Comparison of ENCODE assay signal across 16 cellular contexts in genomic region chr15:63232943-63233342, GRCh38. TPM values are rescaled to one million over a fixed set of nuclear protein-coding genes. Genes with fewer than 3 reads are reported as not detected.
A peak's percentile ranks its signal among the peaks of the same experiment; 100 is the strongest.
DNase-seq lines count a peak whose midpoint lies in the region; ATAC-seq and TF ChIP-seq lines count a peak whose summit lies in the region.
"Had no signal": no experiment of that assay in that cellular context is flagged by ENCODE, and none has a peak within 500 bp of the region (broad histone marks: within the 10 kb centered on the region; RNA-seq: fewer than 3 reads in every experiment).

No MANE protein-coding gene starts in this region.

- H3K36me3 Mint-ChIP-seq in activated CD4-positive, alpha-beta memory T cell treated with anti-CD3 and anti-CD28 coated beads, Interleukin-2, amount 10 ng/mL, durations not matched to agents 7 days and 5 days (ENCODE audit: low read depth): peaks cover 29% of the 10 kb centered on the region
- peaks cover 19% of the 10 kb centered on the region for H3K36me3 Mint-ChIP-seq in activated CD4-positive, alpha-beta memory T cell treated with anti-CD3 and anti-CD28 coated beads for 36 hours
- H3K36me3 Mint-ChIP-seq in WTC11: no peaks in the 10 kb centered on the region
- H3K36me3 Mint-ChIP-seq in stimulated activated naive B cell treated with anti-CD40 and anti-IgM and Interleukin-4, amounts not matched to agents 10 μg/mL and 1 μg/mL and 100 μg/mL, for 72 hours: peaks cover 16 to 27% of the 10 kb centered on the region in 2 donors

- no peaks in the 10 kb centered on the region for H3K27me3 Mint-ChIP-seq in activated CD4-positive, alpha-beta memory T cell treated with anti-CD3 and anti-CD28 coated beads, Interleukin-2, amount 10 ng/mL, durations not matched to agents 7 days and 5 days
- no peaks in the 10 kb centered on the region for H3K27me3 Mint-ChIP-seq in activated CD4-positive, alpha-beta memory T cell treated with anti-CD3 and anti-CD28 coated beads for 36 hours
- H3K27me3 Mint-ChIP-seq in WTC11 (ENCODE audit: low read depth): no peaks in the 10 kb centered on the region
- no peaks in the 10 kb centered on the region for H3K27me3 Mint-ChIP-seq in stimulated activated naive B cell treated with anti-CD40 and anti-IgM and Interleukin-4, amounts not matched to agents 10 μg/mL and 1 μg/mL and 100 μg/mL, for 72 hours

- H3K4me1 Mint-ChIP-seq in activated CD4-positive, alpha-beta memory T cell treated with anti-CD3 and anti-CD28 coated beads, Interleukin-2, amount 10 ng/mL, durations not matched to agents 7 days and 5 days: peaks cover 56% of the 10 kb centered on the region
- peaks cover 76% of the 10 kb centered on the region for H3K4me1 Mint-ChIP-seq in activated CD4-positive, alpha-beta memory T cell treated with anti-CD3 and anti-CD28 coated beads for 36 hours (ENCODE audit: low read depth)
- H3K4me1 Mint-ChIP-seq in WTC11: peaks cover 23% of the 10 kb centered on the region
- H3K4me1 Mint-ChIP-seq in stimulated activated naive B cell treated with anti-CD40 and anti-IgM and Interleukin-4, amounts not matched to agents 10 μg/mL and 1 μg/mL and 100 μg/mL, for 72 hours: peaks cover 33 to 81% of the 10 kb centered on the region in 2 donors

- POLR2A ChIA-PET in activated CD4-positive, alpha-beta memory T cell treated with anti-CD3 and anti-CD28 coated beads, Interleukin-2, amount 10 ng/mL, durations not matched to agents 7 days and 5 days (lab: Charles Lee): interaction anchor here (0.8 to 9.3 kb wide), 11 partner anchors 11 to 268 kb away, joined by 3 to 122 read pairs (median 5); partner anchors contain the start of gene RAB8B
- POLR2A ChIA-PET in activated CD4-positive, alpha-beta memory T cell treated with anti-CD3 and anti-CD28 coated beads for 36 hours (lab: Charles Lee): interaction anchor here (1.7 to 2.4 kb wide), 2 partner anchors 41 to 76 kb away, joined by 8 to 15 read pairs; partner anchors contain the start of gene RPS27L
- POLR2A ChIA-PET in WTC11 (lab: Charles Lee): interaction anchor here (0.6 kb wide), 2 partner anchors 43 to 44 kb away, joined by 3 to 5 read pairs; partner anchors contain the start of gene APH1B

- H3K4me3 ChIP-seq in fibroblast of the aortic adventitia (ENCODE audit: low read depth, low read length): no peak overlapping the region
- H3K4me3 ChIP-seq: cardiac muscle cell, neural progenitor cell, suprapubic skin had no signal

- peak overlapping the region; percentile 31 for H3K27ac Mint-ChIP-seq in activated CD4-positive, alpha-beta memory T cell treated with anti-CD3 and anti-CD28 coated beads, Interleukin-2, amount 10 ng/mL, durations not matched to agents 7 days and 5 days
- no peak overlapping the region for H3K27ac Mint-ChIP-seq in activated CD4-positive, alpha-beta memory T cell treated with anti-CD3 and anti-CD28 coated beads for 36 hours
- H3K27ac Mint-ChIP-seq in WTC11: no peak overlapping the region
- H3K27ac Mint-ChIP-seq in stimulated activated naive B cell treated with anti-CD40 and anti-IgM and Interleukin-4, amounts not matched to agents 10 μg/mL and 1 μg/mL and 100 μg/mL, for 72 hours: peak overlapping the region; percentile 62
- H3K27ac Mint-ChIP-seq: neural progenitor cell had no signal

- intact Hi-C loops in activated CD4-positive, alpha-beta memory T cell treated with anti-CD3 and anti-CD28 coated beads for 36 hours (cut with micrococcal nuclease): loop anchor here (1.0 to 5.0 kb wide), 2 partner anchors 41 to 1106 kb away; no protein-coding TSS in a partner anchor

- H3K4me3 Mint-ChIP-seq in activated CD4-positive, alpha-beta memory T cell treated with anti-CD3 and anti-CD28 coated beads, Interleukin-2, amount 10 ng/mL, durations not matched to agents 7 days and 5 days: no peak overlapping the region
- H3K4me3 Mint-ChIP-seq in activated CD4-positive, alpha-beta memory T cell treated with anti-CD3 and anti-CD28 coated beads for 36 hours: no peak overlapping the region
- no peak overlapping the region for H3K4me3 Mint-ChIP-seq in WTC11
- peak overlapping the region in 1 of 2 donors; percentile 25 for H3K4me3 Mint-ChIP-seq in stimulated activated naive B cell treated with anti-CD40 and anti-IgM and Interleukin-4, amounts not matched to agents 10 μg/mL and 1 μg/mL and 100 μg/mL, for 72 hours
- H3K4me3 Mint-ChIP-seq: neural progenitor cell had no signal

- TF ChIP-seq CTCF in WTC11 (IDR thresholded peaks at IDR 0.05) (no peak), fibroblast of the aortic adventitia (IDR thresholded peaks at IDR 0.05; ENCODE audit: insufficient read depth, low read length) (no peak)

- DNase-seq in activated CD4-positive, alpha-beta memory T cell treated with anti-CD3 and anti-CD28 coated beads, Interleukin-2, amount 10 ng/mL, durations not matched to agents 7 days and 5 days: no peak
- no peak for DNase-seq in activated CD4-positive, alpha-beta memory T cell treated with anti-CD3 and anti-CD28 coated beads for 36 hours
- DNase-seq in WTC11 (ENCODE audit: low spot score): no peak
- DNase-seq in fibroblast of the aortic adventitia (ENCODE audit: low read depth): peak; percentile 35
- no peak for DNase-seq in stimulated activated naive B cell treated with anti-CD40 and anti-IgM and Interleukin-4, amounts not matched to agents 10 μg/mL and 1 μg/mL and 100 μg/mL, for 72 hours
- no peak for DNase-seq in NCI-H1417 treated with DMSO at 0.1 percent for 48 hours (lab: John Stamatoyannopoulos, UW)
- DNase-seq in GF-D8 (lab: John Stamatoyannopoulos, UW): no peak
- no peak for DNase-seq in stimulated activated CD4-positive, alpha-beta T cell treated with anti-CD3 and anti-CD28 coated beads, Interleukin-4, amount 100 ng/mL, for 4 hours
- DNase-seq: activated CD4-positive, alpha-beta T cell treated with anti-CD3 and anti-CD28 coated beads for 4 hours; activated effector memory CD4-positive, alpha-beta T cell treated with anti-CD3 and anti-CD28 coated beads, Interleukin-2, amount 50 U/mL, for 16 hours; hypothalamus; NCI-H2171; SW 1271 had no signal

- no peaks in the 10 kb centered on the region for H3K9me3 Mint-ChIP-seq in activated CD4-positive, alpha-beta memory T cell treated with anti-CD3 and anti-CD28 coated beads, Interleukin-2, amount 10 ng/mL, durations not matched to agents 7 days and 5 days
- no peaks in the 10 kb centered on the region for H3K9me3 Mint-ChIP-seq in activated CD4-positive, alpha-beta memory T cell treated with anti-CD3 and anti-CD28 coated beads for 36 hours
- no peaks in the 10 kb centered on the region; the same call in 1 of the 2 replicates for H3K9me3 Mint-ChIP-seq in WTC11
- H3K9me3 Mint-ChIP-seq in stimulated activated naive B cell treated with anti-CD40 and anti-IgM and Interleukin-4, amounts not matched to agents 10 μg/mL and 1 μg/mL and 100 μg/mL, for 72 hours: no peaks in the 10 kb centered on the region

- CTCF ChIA-PET in activated CD4-positive, alpha-beta memory T cell treated with anti-CD3 and anti-CD28 coated beads, Interleukin-2, amount 10 ng/mL, durations not matched to agents 7 days and 5 days (lab: Charles Lee): interaction anchor here (0.9 to 1.6 kb wide), 3 partner anchors 12 to 44 kb away, joined by 4 to 5 read pairs (median 5); partner anchors contain the start of gene APH1B
- CTCF ChIA-PET in activated CD4-positive, alpha-beta memory T cell treated with anti-CD3 and anti-CD28 coated beads for 36 hours (lab: Charles Lee): interaction anchor here (0.6 to 1.0 kb wide), 3 partner anchors 11 to 1803 kb away, joined by 4 read pairs; no protein-coding TSS in a partner anchor
- CTCF ChIA-PET in WTC11 (lab: Charles Lee): interaction anchor here (0.9 kb wide), 1 partner anchor 169 kb away, joined by 3 read pairs; no protein-coding TSS in a partner anchor

- ATAC-seq in WTC11: no peak
- ATAC-seq in stimulated activated naive B cell treated with anti-CD40 and anti-IgM and Interleukin-4, amounts not matched to agents 10 μg/mL and 1 μg/mL and 100 μg/mL, for 72 hours (replicated peaks): no peak

TF ChIP-seq in WTC11, 78 proteins besides CTCF, POLR2A, EP300 and RAD21:
- TF ChIP-seq FOXP4 (CRISPR knock-in tag; IDR thresholded peaks at IDR 0.05) (no peak), ZNF121 (CRISPR knock-in tag; IDR thresholded peaks at IDR 0.05) (0 out of 2 replicates have a peak, but pooled peaks have one; percentile 27)
TF ChIP-seq in WTC11: peak in this region for 1.

RNA-seq across cellular contexts. Expression of gene RAB8B, which starts 43.5 kb away (rescaled TPM):
- total RNA-seq in activated CD4-positive, alpha-beta memory T cell treated with anti-CD3 and anti-CD28 coated beads, Interleukin-2, amount 10 ng/mL, durations not matched to agents 7 days and 5 days: 100 to 1,000 TPM; 133 to 139 TPM
- total RNA-seq in activated CD4-positive, alpha-beta memory T cell treated with anti-CD3 and anti-CD28 coated beads for 36 hours: 100 to 1,000 TPM; 109 to 119 TPM
- total RNA-seq in WTC11 (2021) (30.5 to 34.6 TPM (median 32.5 TPM) in 3 replicates), fibroblast of the aortic adventitia (ENCODE audit: low replicate concordance) (25.3 and 84.1 TPM in 2 replicates)

RNA-seq across cellular contexts. Expression of gene APH1B, which starts 44.5 kb away (rescaled TPM):
- 10 to 100 TPM; 10.1 to 10.6 TPM for total RNA-seq in activated CD4-positive, alpha-beta memory T cell treated with anti-CD3 and anti-CD28 coated beads, Interleukin-2, amount 10 ng/mL, durations not matched to agents 7 days and 5 days
- total RNA-seq in activated CD4-positive, alpha-beta memory T cell treated with anti-CD3 and anti-CD28 coated beads for 36 hours: 1 to 10 TPM; 6.6 to 7.0 TPM
- total RNA-seq in WTC11 (2021): 22.0 to 27.5 TPM (median 25.0 TPM) in 3 replicates
- 7.8 and 22.3 TPM in 2 replicates for total RNA-seq in fibroblast of the aortic adventitia (ENCODE audit: low replicate concordance)

Comparison
In these comparisons a context has a peak if more than half of its experiments do, and no peak if none do; other contexts are left out.
1. H3K27ac Mint-ChIP-seq: peak in activated CD4-positive, alpha-beta memory T cell treated with anti-CD3 and anti-CD28 coated beads, Interleukin-2, amount 10 ng/mL, durations not matched to agents 7 days and 5 days (single experiment) and stimulated activated naive B cell treated with anti-CD40 and anti-IgM and Interleukin-4, amounts not matched to agents 10 μg/mL and 1 μg/mL and 100 μg/mL, for 72 hours (single experiment); none in activated CD4-positive, alpha-beta memory T cell treated with anti-CD3 and anti-CD28 coated beads for 36 hours (single experiment) and WTC11 (single experiment).